Comparison of ENCODE assay signal across 1 cellular context in the genomic region with DNA sequence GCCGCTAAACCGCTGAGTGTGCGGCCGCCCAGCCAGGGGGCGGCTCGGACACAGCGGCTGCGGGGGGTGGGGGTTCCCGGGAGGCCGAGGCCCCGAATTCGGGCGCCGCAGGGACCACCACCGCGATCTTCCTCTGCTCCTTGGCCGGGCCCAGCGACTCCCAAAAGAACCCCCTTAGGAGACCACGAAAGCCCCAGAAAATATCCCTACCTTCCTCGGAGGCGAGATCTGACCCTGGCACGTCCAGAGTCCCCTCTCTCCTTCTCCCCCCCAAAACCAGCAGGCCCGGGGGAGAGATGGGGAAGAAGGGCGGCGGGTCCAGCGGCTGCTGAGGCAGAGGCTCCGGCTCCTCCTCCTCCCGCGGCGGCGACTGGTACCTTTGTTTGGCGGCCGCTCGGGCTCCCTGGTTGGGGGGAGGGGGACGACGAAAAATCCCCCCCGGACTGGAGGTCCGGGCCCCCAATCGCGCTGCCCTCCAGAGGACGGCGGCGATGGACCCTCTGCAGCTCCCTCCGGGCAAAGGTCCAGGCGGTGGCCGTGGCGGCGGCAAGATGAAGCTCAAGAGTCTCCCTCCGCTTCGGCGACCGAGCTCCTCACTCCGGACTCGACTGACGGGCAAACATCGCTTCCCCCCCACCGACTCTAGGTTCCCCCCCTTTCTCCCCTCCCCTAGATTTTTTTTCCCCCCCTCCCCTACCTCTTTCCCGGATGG.
TF ChIP-seq lines count a peak whose summit lies in the region.

A gene with protein sequence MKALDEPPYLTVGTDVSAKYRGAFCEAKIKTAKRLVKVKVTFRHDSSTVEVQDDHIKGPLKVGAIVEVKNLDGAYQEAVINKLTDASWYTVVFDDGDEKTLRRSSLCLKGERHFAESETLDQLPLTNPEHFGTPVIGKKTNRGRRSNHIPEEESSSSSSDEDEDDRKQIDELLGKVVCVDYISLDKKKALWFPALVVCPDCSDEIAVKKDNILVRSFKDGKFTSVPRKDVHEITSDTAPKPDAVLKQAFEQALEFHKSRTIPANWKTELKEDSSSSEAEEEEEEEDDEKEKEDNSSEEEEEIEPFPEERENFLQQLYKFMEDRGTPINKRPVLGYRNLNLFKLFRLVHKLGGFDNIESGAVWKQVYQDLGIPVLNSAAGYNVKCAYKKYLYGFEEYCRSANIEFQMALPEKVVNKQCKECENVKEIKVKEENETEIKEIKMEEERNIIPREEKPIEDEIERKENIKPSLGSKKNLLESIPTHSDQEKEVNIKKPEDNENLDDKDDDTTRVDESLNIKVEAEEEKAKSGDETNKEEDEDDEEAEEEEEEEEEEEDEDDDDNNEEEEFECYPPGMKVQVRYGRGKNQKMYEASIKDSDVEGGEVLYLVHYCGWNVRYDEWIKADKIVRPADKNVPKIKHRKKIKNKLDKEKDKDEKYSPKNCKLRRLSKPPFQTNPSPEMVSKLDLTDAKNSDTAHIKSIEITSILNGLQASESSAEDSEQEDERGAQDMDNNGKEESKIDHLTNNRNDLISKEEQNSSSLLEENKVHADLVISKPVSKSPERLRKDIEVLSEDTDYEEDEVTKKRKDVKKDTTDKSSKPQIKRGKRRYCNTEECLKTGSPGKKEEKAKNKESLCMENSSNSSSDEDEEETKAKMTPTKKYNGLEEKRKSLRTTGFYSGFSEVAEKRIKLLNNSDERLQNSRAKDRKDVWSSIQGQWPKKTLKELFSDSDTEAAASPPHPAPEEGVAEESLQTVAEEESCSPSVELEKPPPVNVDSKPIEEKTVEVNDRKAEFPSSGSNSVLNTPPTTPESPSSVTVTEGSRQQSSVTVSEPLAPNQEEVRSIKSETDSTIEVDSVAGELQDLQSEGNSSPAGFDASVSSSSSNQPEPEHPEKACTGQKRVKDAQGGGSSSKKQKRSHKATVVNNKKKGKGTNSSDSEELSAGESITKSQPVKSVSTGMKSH (N-terminal part only) (minus strand): TSS at position 621 of the 712 bp plus-strand sequence. CDS start 1,260 bp downstream, outside the sequence.

TF ChIP-seq in HepG2, 621 proteins besides CTCF, POLR2A, EP300 and RAD21 (continued from another document and continues in another):
- TF ChIP-seq, protein P1, sequence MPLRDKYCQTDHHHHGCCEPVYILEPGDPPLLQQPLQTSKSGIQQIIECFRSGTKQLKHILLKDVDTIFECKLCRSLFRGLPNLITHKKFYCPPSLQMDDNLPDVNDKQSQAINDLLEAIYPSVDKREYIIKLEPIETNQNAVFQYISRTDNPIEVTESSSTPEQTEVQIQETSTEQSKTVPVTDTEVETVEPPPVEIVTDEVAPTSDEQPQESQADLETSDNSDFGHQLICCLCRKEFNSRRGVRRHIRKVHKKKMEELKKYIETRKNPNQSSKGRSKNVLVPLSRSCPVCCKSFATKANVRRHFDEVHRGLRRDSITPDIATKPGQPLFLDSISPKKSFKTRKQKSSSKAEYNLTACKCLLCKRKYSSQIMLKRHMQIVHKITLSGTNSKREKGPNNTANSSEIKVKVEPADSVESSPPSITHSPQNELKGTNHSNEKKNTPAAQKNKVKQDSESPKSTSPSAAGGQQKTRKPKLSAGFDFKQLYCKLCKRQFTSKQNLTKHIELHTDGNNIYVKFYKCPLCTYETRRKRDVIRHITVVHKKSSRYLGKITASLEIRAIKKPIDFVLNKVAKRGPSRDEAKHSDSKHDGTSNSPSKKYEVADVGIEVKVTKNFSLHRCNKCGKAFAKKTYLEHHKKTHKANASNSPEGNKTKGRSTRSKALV (CRISPR knock-in tag; IDR thresholded peaks at IDR 0.05) = no peak
- no peak for TF ChIP-seq SIX1 (CRISPR knock-in tag; IDR thresholded peaks at IDR 0.05; ENCODE audit: borderline replicate concordance)
- TF ChIP-seq, protein P2, sequence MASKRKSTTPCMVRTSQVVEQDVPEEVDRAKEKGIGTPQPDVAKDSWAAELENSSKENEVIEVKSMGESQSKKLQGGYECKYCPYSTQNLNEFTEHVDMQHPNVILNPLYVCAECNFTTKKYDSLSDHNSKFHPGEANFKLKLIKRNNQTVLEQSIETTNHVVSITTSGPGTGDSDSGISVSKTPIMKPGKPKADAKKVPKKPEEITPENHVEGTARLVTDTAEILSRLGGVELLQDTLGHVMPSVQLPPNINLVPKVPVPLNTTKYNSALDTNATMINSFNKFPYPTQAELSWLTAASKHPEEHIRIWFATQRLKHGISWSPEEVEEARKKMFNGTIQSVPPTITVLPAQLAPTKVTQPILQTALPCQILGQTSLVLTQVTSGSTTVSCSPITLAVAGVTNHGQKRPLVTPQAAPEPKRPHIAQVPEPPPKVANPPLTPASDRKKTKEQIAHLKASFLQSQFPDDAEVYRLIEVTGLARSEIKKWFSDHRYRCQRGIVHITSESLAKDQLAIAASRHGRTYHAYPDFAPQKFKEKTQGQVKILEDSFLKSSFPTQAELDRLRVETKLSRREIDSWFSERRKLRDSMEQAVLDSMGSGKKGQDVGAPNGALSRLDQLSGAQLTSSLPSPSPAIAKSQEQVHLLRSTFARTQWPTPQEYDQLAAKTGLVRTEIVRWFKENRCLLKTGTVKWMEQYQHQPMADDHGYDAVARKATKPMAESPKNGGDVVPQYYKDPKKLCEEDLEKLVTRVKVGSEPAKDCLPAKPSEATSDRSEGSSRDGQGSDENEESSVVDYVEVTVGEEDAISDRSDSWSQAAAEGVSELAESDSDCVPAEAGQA (IDR thresholded peaks at IDR 0.05; ENCODE audit: low read depth) = no peak
- TF ChIP-seq, protein P2 (CRISPR knock-in tag; IDR thresholded peaks at IDR 0.05; ENCODE audit: borderline replicate concordance) = no peak
- TF ChIP-seq FOXK2 (IDR thresholded peaks at IDR 0.05) = no peak
- TF ChIP-seq, protein P3, sequence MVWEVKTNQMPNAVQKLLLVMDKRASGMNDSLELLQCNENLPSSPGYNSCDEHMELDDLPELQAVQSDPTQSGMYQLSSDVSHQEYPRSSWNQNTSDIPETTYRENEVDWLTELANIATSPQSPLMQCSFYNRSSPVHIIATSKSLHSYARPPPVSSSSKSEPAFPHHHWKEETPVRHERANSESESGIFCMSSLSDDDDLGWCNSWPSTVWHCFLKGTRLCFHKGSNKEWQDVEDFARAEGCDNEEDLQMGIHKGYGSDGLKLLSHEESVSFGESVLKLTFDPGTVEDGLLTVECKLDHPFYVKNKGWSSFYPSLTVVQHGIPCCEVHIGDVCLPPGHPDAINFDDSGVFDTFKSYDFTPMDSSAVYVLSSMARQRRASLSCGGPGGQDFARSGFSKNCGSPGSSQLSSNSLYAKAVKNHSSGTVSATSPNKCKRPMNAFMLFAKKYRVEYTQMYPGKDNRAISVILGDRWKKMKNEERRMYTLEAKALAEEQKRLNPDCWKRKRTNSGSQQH (CRISPR knock-in tag; IDR thresholded peaks at IDR 0.05; ENCODE audit: low read depth) = 0 out of 2 replicates have a peak, but pooled peaks have one; percentile 47
- peak; percentile 95 for TF ChIP-seq HNRNPK (IDR thresholded peaks at IDR 0.05; ENCODE audit: low read depth, low read length, poor library complexity, severe bottlenecking)
- TF ChIP-seq ZNF768 (CRISPR knock-in tag; IDR thresholded peaks at IDR 0.05) = no peak
- TF ChIP-seq, protein P4, sequence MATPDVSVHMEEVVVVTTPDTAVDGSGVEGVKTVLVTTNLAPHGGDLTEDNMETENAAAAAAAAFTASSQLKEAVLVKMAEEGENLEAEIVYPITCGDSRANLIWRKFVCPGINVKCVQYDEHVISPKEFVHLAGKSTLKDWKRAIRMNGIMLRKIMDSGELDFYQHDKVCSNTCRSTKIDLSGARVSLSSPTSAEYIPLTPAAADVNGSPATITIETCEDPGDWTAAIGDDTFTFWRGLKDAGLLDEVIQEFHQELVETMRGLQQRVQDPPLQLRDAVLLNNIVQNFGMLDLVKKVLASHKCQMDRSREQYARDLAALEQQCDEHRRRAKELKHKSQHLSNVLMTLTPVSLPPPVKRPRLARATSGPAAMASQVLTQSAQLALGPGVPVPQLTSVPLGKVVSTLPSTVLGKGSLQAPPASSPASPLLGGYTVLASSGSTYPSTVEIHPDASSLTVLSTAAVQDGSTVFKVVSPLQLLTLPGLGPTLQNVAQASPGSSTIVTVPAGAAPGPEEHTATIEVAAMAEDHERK (CRISPR knock-in tag; IDR thresholded peaks at IDR 0.05; ENCODE audit: low read depth) = no peak
- TF ChIP-seq, protein P5, sequence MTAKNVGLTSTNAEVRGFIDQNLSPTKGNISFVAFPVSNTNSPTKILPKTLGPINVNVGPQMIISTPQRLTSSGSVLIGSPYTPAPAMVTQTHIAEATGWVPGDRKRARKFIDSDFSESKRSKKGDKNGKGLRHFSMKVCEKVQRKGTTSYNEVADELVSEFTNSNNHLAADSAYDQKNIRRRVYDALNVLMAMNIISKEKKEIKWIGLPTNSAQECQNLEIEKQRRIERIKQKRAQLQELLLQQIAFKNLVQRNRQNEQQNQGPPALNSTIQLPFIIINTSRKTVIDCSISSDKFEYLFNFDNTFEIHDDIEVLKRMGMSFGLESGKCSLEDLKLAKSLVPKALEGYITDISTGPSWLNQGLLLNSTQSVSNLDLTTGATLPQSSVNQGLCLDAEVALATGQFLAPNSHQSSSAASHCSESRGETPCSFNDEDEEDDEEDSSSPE (CRISPR knock-in tag; IDR thresholded peaks at IDR 0.05) = peak; percentile 36; the same call in 1 of the 2 replicates
- TF ChIP-seq PTBP1 (IDR thresholded peaks at IDR 0.05; ENCODE audit: low read depth, low read length, poor library complexity, severe bottlenecking) = peak; percentile 50
- TF ChIP-seq, protein P6, sequence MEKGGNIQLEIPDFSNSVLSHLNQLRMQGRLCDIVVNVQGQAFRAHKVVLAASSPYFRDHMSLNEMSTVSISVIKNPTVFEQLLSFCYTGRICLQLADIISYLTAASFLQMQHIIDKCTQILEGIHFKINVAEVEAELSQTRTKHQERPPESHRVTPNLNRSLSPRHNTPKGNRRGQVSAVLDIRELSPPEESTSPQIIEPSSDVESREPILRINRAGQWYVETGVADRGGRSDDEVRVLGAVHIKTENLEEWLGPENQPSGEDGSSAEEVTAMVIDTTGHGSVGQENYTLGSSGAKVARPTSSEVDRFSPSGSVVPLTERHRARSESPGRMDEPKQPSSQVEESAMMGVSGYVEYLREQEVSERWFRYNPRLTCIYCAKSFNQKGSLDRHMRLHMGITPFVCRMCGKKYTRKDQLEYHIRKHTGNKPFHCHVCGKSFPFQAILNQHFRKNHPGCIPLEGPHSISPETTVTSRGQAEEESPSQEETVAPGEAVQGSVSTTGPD (CRISPR knock-in tag; IDR thresholded peaks at IDR 0.05) = no peak
- TF ChIP-seq ZNF138 (CRISPR knock-in tag; IDR thresholded peaks at IDR 0.05; ENCODE audit: low read depth) = no peak
- TF ChIP-seq, protein P7, sequence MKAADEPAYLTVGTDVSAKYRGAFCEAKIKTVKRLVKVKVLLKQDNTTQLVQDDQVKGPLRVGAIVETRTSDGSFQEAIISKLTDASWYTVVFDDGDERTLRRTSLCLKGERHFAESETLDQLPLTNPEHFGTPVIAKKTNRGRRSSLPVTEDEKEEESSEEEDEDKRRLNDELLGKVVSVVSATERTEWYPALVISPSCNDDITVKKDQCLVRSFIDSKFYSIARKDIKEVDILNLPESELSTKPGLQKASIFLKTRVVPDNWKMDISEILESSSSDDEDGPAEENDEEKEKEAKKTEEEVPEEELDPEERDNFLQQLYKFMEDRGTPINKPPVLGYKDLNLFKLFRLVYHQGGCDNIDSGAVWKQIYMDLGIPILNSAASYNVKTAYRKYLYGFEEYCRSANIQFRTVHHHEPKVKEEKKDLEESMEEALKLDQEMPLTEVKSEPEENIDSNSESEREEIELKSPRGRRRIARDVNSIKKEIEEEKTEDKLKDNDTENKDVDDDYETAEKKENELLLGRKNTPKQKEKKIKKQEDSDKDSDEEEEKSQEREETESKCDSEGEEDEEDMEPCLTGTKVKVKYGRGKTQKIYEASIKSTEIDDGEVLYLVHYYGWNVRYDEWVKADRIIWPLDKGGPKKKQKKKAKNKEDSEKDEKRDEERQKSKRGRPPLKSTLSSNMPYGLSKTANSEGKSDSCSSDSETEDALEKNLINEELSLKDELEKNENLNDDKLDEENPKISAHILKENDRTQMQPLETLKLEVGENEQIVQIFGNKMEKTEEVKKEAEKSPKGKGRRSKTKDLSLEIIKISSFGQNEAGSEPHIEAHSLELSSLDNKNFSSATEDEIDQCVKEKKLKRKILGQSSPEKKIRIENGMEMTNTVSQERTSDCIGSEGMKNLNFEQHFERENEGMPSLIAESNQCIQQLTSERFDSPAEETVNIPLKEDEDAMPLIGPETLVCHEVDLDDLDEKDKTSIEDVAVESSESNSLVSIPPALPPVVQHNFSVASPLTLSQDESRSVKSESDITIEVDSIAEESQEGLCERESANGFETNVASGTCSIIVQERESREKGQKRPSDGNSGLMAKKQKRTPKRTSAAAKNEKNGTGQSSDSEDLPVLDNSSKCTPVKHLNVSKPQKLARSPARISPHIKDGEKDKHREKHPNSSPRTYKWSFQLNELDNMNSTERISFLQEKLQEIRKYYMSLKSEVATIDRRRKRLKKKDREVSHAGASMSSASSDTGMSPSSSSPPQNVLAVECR (CRISPR knock-in tag; IDR thresholded peaks at IDR 0.05; ENCODE audit: borderline replicate concordance) = peak; percentile 69; the same call in 1 of the 2 replicates
